In the genomic region with DNA sequence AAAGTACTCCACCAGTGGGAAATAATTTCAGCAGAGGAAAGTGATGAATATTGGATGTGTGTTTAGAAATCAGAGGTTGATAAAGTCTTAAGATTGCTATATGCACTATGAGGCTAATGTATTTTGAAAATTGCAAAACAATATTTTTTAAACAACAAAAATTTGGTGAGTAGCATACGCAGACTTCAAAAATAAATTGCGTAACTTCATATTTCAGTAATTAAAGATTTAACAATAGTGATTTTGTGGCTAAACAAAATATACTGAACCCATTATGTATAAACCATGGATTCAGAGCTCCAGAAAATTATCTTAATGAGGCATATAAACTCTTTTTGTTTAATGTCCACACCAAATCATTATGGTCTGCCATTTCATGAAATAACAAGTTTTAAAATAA, we compare ENCODE assay signal across 18 cellular contexts. TPM values are rescaled to one million over a fixed set of nuclear protein-coding genes. Genes with fewer than 3 reads are reported as not detected.
DNase-seq lines count a peak whose midpoint lies in the region; ATAC-seq, FAIRE-seq and TF ChIP-seq lines count a peak whose summit lies in the region.
"Had no signal": no experiment of that assay in that cellular context is flagged by ENCODE, and none has a peak within 500 bp of the region (broad histone marks: within the 10 kb centered on the region; RNA-seq: fewer than 3 reads in every experiment).

No MANE protein-coding gene starts in this region.

- TF ChIP-seq CTCF in left ventricle myocardium inferior (IDR thresholded peaks at IDR 0.05; ENCODE audit: borderline replicate concordance) = no peak
- TF ChIP-seq CTCF in kidney (IDR thresholded peaks at IDR 0.05; ENCODE audit: borderline replicate concordance, extremely low read depth, insufficient read depth) = no peak
- no peak for TF ChIP-seq CTCF in uterus (IDR thresholded peaks at IDR 0.05)

- peaks cover 70% of the 10 kb centered on the region for H3K4me1 ChIP-seq in left ventricle myocardium inferior
- H3K4me1 ChIP-seq in kidney (ENCODE audit: control insufficient read depth in 1 of 2, insufficient read depth in 1 of 2, low read depth in 1 of 2, low read length in 2 of 2) = peaks cover 9 to 16% of the 10 kb centered on the region in 2 donors
- H3K4me1 ChIP-seq in uterus = no peaks in the 10 kb centered on the region

- intact Hi-C loops in left ventricle myocardium inferior (cut with micrococcal nuclease) = no loop called here
- intact Hi-C loops in Right ventricle myocardium inferior (cut with DNase I) = no loop called here
- intact Hi-C loops in kidney (cut with DNase I) = no loop called here
- intact Hi-C loops in uterus (cut with DNase I; ENCODE audit: low total_unique reads) = no loop called here

- H3K9me3 ChIP-seq in left ventricle myocardium inferior (replicated peaks) (no peaks in the 10 kb centered on the region), kidney (ENCODE audit: control insufficient read depth in 1 of 2, low read length in 2 of 2) (no peaks in the 10 kb centered on the region), uterus (no peaks in the 10 kb centered on the region)
- H3K9me3 ChIP-seq: BLaER1 had no signal

- H3K36me3 ChIP-seq in left ventricle myocardium inferior (no peaks in the 10 kb centered on the region), kidney (ENCODE audit: control insufficient read depth in 1 of 2, insufficient read depth in 2 of 2, low read length in 2 of 2) (no peaks in the 10 kb centered on the region), uterus (no peaks in the 10 kb centered on the region)
- H3K36me3 ChIP-seq: BLaER1 had no signal

- H3K4me3 ChIP-seq in left ventricle myocardium inferior = no peak overlapping the region
- no peak overlapping the region for H3K4me3 ChIP-seq in kidney (ENCODE audit: low read length in 2 of 2)
- H3K4me3 ChIP-seq in uterus = no peak overlapping the region

- H3K9ac ChIP-seq in kidney (ENCODE audit: low read length in 2 of 2) = no peak overlapping the region
- H3K9ac ChIP-seq: BLaER1 had no signal

- DNase-seq in left ventricle myocardium inferior = no peak
- no peak for DNase-seq in Right ventricle myocardium inferior (ENCODE audit: missing footprints)
- DNase-seq in KG1 (lab: John Stamatoyannopoulos, UW) = peak; percentile 38
- DNase-seq in kidney = no peak
- DNase-seq in uterus = no peak
- no peak for DNase-seq in pons (ENCODE audit: low spot score)
- no peak for DNase-seq in NCI-H187 (lab: John Stamatoyannopoulos, UW)
- no peak for DNase-seq in activated CD8-positive, alpha-beta memory T cell treated with anti-CD3 and anti-CD28 coated beads, Interleukin-2, amount 50 U/mL, for 48 hours
- DNase-seq: DMS79, H9, NCI-H1105, NCI-H2081 treated with DMSO at 0.1 percent for 48 hours, NCI-H510A, NCI-H748 treated with DMSO at 0.1 percent for 48 hours, RPMI8226 had no signal

- H3K27me3 ChIP-seq in left ventricle myocardium inferior (ENCODE audit: low read depth) = no peaks in the 10 kb centered on the region
- H3K27me3 ChIP-seq in uterus = no peaks in the 10 kb centered on the region

- FAIRE-seq in kidney (lab: Jason Lieb, UNC) = peak; percentile 19
- FAIRE-seq: A204.1 had no signal

- H3K27ac ChIP-seq in left ventricle myocardium inferior (replicated peaks) = peak overlapping the region; percentile 99
- no peak overlapping the region for H3K27ac ChIP-seq in kidney (ENCODE audit: low read depth in 2 of 2, low read length in 2 of 2)
- peak overlapping the region; percentile 65 to 79 for H3K27ac ChIP-seq in uterus
- H3K27ac ChIP-seq: BLaER1, HL-60 had no signal

- no peak for ATAC-seq in Right ventricle myocardium inferior

- no peak for TF ChIP-seq POLR2A in uterus (IDR thresholded peaks at IDR 0.05)

RNA-seq across cellular contexts. Expression of a gene that starts 3.3 kb away (rescaled TPM):
- total RNA-seq in left ventricle myocardium inferior (35.3 TPM), Right ventricle myocardium inferior (34.2 TPM), kidney (36.8 TPM), uterus (10 to 100 TPM; 28.2 to 68.5 (median 63.5) TPM)
- 20.8 TPM for polyA plus RNA-seq in kidney (ENCODE audit: insufficient read depth, low read depth, low replicate concordance)

Comparison
In these comparisons a context has a peak if more than half of its experiments do, and no peak if none do; other contexts are left out.
1. H3K27ac ChIP-seq: peak in left ventricle myocardium inferior (single experiment) and uterus (2 of 2); none in kidney (0 of 2).